Comparison of ENCODE assay signal across 1 cellular context in the genomic region with DNA sequence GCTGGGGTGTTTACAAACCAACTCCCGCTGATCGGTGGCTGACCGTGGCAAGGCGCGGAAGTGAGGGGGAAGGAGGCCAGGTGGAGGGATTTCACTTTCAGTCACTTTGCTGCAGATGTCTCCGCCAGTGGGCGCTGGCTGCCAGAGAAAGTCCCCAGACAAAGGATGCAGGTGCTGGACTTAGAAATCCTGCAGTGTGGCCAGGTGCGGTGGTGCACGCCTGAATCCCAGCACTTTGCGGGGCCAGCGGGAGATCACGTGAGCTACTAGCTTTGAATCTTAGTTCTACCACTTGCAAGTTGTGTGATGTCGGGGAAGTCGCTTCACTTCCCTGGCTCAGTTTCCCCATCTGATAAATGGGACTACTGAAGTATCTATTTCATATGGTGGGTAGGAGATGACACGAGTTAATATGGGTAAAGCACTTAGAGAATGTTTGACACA.
TF ChIP-seq lines count a peak whose summit lies in the region.

No MANE protein-coding gene starts in this region.

TF ChIP-seq in SK-N-SH treated with all-trans-retinoic acid at 6 μM for 48 hours, 23 proteins besides CTCF, POLR2A, EP300 and RAD21 (continued from another document):
- TF ChIP-seq, protein P1, sequence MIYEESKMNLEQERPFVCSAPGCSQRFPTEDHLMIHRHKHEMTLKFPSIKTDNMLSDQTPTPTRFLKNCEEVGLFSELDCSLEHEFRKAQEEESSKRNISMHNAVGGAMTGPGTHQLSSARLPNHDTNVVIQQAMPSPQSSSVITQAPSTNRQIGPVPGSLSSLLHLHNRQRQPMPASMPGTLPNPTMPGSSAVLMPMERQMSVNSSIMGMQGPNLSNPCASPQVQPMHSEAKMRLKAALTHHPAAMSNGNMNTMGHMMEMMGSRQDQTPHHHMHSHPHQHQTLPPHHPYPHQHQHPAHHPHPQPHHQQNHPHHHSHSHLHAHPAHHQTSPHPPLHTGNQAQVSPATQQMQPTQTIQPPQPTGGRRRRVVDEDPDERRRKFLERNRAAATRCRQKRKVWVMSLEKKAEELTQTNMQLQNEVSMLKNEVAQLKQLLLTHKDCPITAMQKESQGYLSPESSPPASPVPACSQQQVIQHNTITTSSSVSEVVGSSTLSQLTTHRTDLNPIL (CRISPR knock-in tag; IDR thresholded peaks at IDR 0.05; ENCODE audit: low read depth) = no peak
- TF ChIP-seq, protein P2, sequence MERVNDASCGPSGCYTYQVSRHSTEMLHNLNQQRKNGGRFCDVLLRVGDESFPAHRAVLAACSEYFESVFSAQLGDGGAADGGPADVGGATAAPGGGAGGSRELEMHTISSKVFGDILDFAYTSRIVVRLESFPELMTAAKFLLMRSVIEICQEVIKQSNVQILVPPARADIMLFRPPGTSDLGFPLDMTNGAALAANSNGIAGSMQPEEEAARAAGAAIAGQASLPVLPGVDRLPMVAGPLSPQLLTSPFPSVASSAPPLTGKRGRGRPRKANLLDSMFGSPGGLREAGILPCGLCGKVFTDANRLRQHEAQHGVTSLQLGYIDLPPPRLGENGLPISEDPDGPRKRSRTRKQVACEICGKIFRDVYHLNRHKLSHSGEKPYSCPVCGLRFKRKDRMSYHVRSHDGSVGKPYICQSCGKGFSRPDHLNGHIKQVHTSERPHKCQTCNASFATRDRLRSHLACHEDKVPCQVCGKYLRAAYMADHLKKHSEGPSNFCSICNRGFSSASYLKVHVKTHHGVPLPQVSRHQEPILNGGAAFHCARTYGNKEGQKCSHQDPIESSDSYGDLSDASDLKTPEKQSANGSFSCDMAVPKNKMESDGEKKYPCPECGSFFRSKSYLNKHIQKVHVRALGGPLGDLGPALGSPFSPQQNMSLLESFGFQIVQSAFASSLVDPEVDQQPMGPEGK (CRISPR knock-in tag; IDR thresholded peaks at IDR 0.05; ENCODE audit: borderline replicate concordance) = no peak
- TF ChIP-seq ESRRG (CRISPR knock-in tag; IDR thresholded peaks at IDR 0.05) (no peak), TCF4 (CRISPR knock-in tag; IDR thresholded peaks at IDR 0.05; ENCODE audit: borderline replicate concordance) (no peak), ZFP3 (CRISPR knock-in tag; IDR thresholded peaks at IDR 0.05) (no peak), ARNTL (CRISPR knock-in tag; IDR thresholded peaks at IDR 0.05; ENCODE audit: borderline replicate concordance, low read depth) (no peak), SNAI2 (CRISPR knock-in tag; IDR thresholded peaks at IDR 0.05) (no peak)
TF ChIP-seq in SK-N-SH treated with all-trans-retinoic acid at 6 μM for 48 hours: peak in this region for 0.
